ENCODE assay signal across 13 cellular contexts in genomic region chr10:77104459-77104980, GRCh38.
DNase-seq lines count a peak whose midpoint lies in the region; ATAC-seq and TF ChIP-seq lines count a peak whose summit lies in the region.
"Had no signal": no experiment of that assay in that cellular context is flagged by ENCODE, and none has a peak within 500 bp of the region (broad histone marks: within the 10 kb centered on the region; RNA-seq: fewer than 3 reads in every experiment).

No MANE protein-coding gene starts in this region.

- no peaks in the 10 kb centered on the region for H3K9me3 Mint-ChIP-seq in stimulated activated effector memory CD8-positive, alpha-beta T cell treated with anti-CD3 and anti-CD28 coated beads, Interleukin-12 subunit alpha, Interleukin-12 subunit beta, amount 100 ng/mL, for 72 hours
- H3K9me3 Mint-ChIP-seq in activated CD4-positive, alpha-beta memory T cell treated with anti-CD3 and anti-CD28 coated beads, Interleukin-2, amount 10 ng/mL, durations not matched to agents 7 days and 5 days, result no peaks in the 10 kb centered on the region
- H3K9me3 Mint-ChIP-seq: endodermal cell, IgD-negative memory B cell had no signal

- H3K36me3 ChIP-seq in ovary, result no peaks in the 10 kb centered on the region

- H3K4me3 ChIP-seq in AG10803 (ENCODE audit: low read length) (no peak overlapping the region), fibroblast of the aortic adventitia (ENCODE audit: low read depth, low read length) (no peak overlapping the region), ovary (no peak overlapping the region)

- H3K9me3 ChIP-seq in ovary, result no peaks in the 10 kb centered on the region

- no peak for TF ChIP-seq EP300 in ovary (IDR thresholded peaks at IDR 0.05)

- no peak for ATAC-seq in stimulated activated effector memory CD8-positive, alpha-beta T cell treated with anti-CD3 and anti-CD28 coated beads, Interleukin-12 subunit alpha, Interleukin-12 subunit beta, amount 100 ng/mL, for 72 hours
- ATAC-seq in GM21529 (IDR thresholded peaks at IDR 0.05; ENCODE audit: unreplicated experiment), result no peak

- TF ChIP-seq CTCF in AG10803 (conservative IDR thresholded peaks at IDR 0.05; ENCODE audit: low read length) (no peak), RWPE1 (conservative IDR thresholded peaks at IDR 0.05; ENCODE audit: low read depth) (no peak), fibroblast of the aortic adventitia (IDR thresholded peaks at IDR 0.05; ENCODE audit: insufficient read depth, low read length) (no peak), ovary (IDR thresholded peaks at IDR 0.05) (no peak)

- CTCF ChIA-PET in RWPE1 (lab: Yijun Ruan, JAX), result interaction anchor here (0.6 kb wide), 1 partner anchor 1869 kb away, joined by 4 read pairs; the partner anchor contains the start of gene COMTD1
- CTCF ChIA-PET in activated CD4-positive, alpha-beta memory T cell treated with anti-CD3 and anti-CD28 coated beads, Interleukin-2, amount 10 ng/mL, durations not matched to agents 7 days and 5 days (lab: Charles Lee), result no interaction called here

- 10 to 24% (median 18%) methylated on average over 4 of the region's 4 CpGs for WGBS in ovary, 3 donors

- H3K27ac ChIP-seq in RWPE1 (peak overlapping the region; percentile 31), ovary (no peak overlapping the region)

- H3K36me3 Mint-ChIP-seq in stimulated activated effector memory CD8-positive, alpha-beta T cell treated with anti-CD3 and anti-CD28 coated beads, Interleukin-12 subunit alpha, Interleukin-12 subunit beta, amount 100 ng/mL, for 72 hours, result no peaks in the 10 kb centered on the region
- no peaks in the 10 kb centered on the region for H3K36me3 Mint-ChIP-seq in activated CD4-positive, alpha-beta memory T cell treated with anti-CD3 and anti-CD28 coated beads, Interleukin-2, amount 10 ng/mL, durations not matched to agents 7 days and 5 days (ENCODE audit: low read depth)
- H3K36me3 Mint-ChIP-seq: IgD-negative memory B cell had no signal

- intact Hi-C loops in ovary (cut with DNase I), result no loop called here

- H3K27me3 ChIP-seq in ovary, result no peaks in the 10 kb centered on the region

- peaks cover 5% of the 10 kb centered on the region for H3K4me1 ChIP-seq in ovary (ENCODE audit: insufficient read depth)

- POLR2A ChIA-PET in RWPE1 (lab: Yijun Ruan, JAX; ENCODE audit: low non-redundant PET), result no interaction called here
- POLR2A ChIA-PET in activated CD4-positive, alpha-beta memory T cell treated with anti-CD3 and anti-CD28 coated beads, Interleukin-2, amount 10 ng/mL, durations not matched to agents 7 days and 5 days (lab: Charles Lee), result no interaction called here

- H3K27ac Mint-ChIP-seq in stimulated activated effector memory CD8-positive, alpha-beta T cell treated with anti-CD3 and anti-CD28 coated beads, Interleukin-12 subunit alpha, Interleukin-12 subunit beta, amount 100 ng/mL, for 72 hours, result no peak overlapping the region
- no peak overlapping the region for H3K27ac Mint-ChIP-seq in activated CD4-positive, alpha-beta memory T cell treated with anti-CD3 and anti-CD28 coated beads, Interleukin-2, amount 10 ng/mL, durations not matched to agents 7 days and 5 days
- H3K27ac Mint-ChIP-seq: endodermal cell, IgD-negative memory B cell had no signal

- H3K4me3 Mint-ChIP-seq in stimulated activated effector memory CD8-positive, alpha-beta T cell treated with anti-CD3 and anti-CD28 coated beads, Interleukin-12 subunit alpha, Interleukin-12 subunit beta, amount 100 ng/mL, for 72 hours, result no peak overlapping the region
- no peak overlapping the region for H3K4me3 Mint-ChIP-seq in activated CD4-positive, alpha-beta memory T cell treated with anti-CD3 and anti-CD28 coated beads, Interleukin-2, amount 10 ng/mL, durations not matched to agents 7 days and 5 days
- H3K4me3 Mint-ChIP-seq: endodermal cell, IgD-negative memory B cell had no signal

- H3K27me3 Mint-ChIP-seq in activated CD4-positive, alpha-beta memory T cell treated with anti-CD3 and anti-CD28 coated beads, Interleukin-2, amount 10 ng/mL, durations not matched to agents 7 days and 5 days, result no peaks in the 10 kb centered on the region
- H3K27me3 Mint-ChIP-seq: IgD-negative memory B cell had no signal

- no peaks in the 10 kb centered on the region for H3K4me1 Mint-ChIP-seq in stimulated activated effector memory CD8-positive, alpha-beta T cell treated with anti-CD3 and anti-CD28 coated beads, Interleukin-12 subunit alpha, Interleukin-12 subunit beta, amount 100 ng/mL, for 72 hours
- no peaks in the 10 kb centered on the region for H3K4me1 Mint-ChIP-seq in activated CD4-positive, alpha-beta memory T cell treated with anti-CD3 and anti-CD28 coated beads, Interleukin-2, amount 10 ng/mL, durations not matched to agents 7 days and 5 days
- H3K4me1 Mint-ChIP-seq: IgD-negative memory B cell had no signal

- DNase-seq in AG10803 (ENCODE audit: low read depth) (peak; percentile 80), RWPE1 (ENCODE audit: low spot score) (peak; percentile 19), fibroblast of the aortic adventitia (ENCODE audit: low read depth) (peak; percentile 97), ovary (peak; percentile 31 to 63 (median 42)), UCSD-AML1 (lab: John Stamatoyannopoulos, UW; ENCODE audit: unreplicated experiment) (no peak)
- no peak for DNase-seq in stimulated activated effector memory CD8-positive, alpha-beta T cell treated with anti-CD3 and anti-CD28 coated beads, Interleukin-12 subunit alpha, Interleukin-12 subunit beta, amount 100 ng/mL, for 72 hours (ENCODE audit: low spot score in 2 of 2)
- no peak for DNase-seq in activated CD4-positive, alpha-beta memory T cell treated with anti-CD3 and anti-CD28 coated beads, Interleukin-2, amount 10 ng/mL, durations not matched to agents 7 days and 5 days
- DNase-seq: activated T-cell treated with anti-CD3 and anti-CD28 coated beads for 4 hours, COR-L47, endodermal cell, NCI-H345 had no signal

- no peak for TF ChIP-seq POLR2A in ovary (IDR thresholded peaks at IDR 0.05)

Comparison
In these comparisons a context has a peak if more than half of its experiments do, and no peak if none do; other contexts are left out.
1. DNase-seq: peak in AG10803 (single experiment), RWPE1 (single experiment), fibroblast of the aortic adventitia (single experiment) and ovary (5 of 5); none in stimulated activated effector memory CD8-positive, alpha-beta T cell treated with anti-CD3 and anti-CD28 coated beads, Interleukin-12 subunit alpha, Interleukin-12 subunit beta, amount 100 ng/mL, for 72 hours (0 of 2), activated CD4-positive, alpha-beta memory T cell treated with anti-CD3 and anti-CD28 coated beads, Interleukin-2, amount 10 ng/mL, durations not matched to agents 7 days and 5 days (single experiment) and UCSD-AML1 (single experiment).